ENCODE assay signal across 1 cellular context in the genomic region with DNA sequence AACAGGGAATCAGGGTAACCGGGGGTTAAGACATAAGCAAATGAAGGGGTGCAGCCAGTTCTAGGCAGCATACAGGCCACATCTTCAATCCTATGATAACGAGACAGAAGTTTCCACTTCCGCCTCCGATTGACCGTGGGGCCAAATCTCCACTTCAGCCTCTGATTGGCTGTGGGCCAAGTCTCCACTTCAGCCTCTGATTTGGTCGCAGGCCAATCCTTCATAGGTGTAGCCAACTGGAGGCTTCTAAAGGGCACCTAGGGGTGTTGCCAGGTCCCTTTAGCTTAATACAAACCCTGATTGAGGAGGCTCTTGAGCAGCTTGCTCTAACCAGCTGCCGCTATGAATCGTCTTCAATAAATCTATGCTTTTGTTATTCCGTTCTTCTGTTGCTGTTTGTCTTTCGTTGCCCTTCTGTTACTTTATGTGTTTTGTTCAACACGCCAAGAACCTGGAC.
A peak's percentile ranks its signal among the peaks of the same experiment; 100 is the strongest.
TF ChIP-seq lines count a peak whose summit lies in the region.

No MANE protein-coding gene starts in this region.

TF ChIP-seq in K562, 482 proteins besides CTCF, POLR2A, EP300 and RAD21 (continues in another document):
- TF ChIP-seq BRF1 (IDR thresholded peaks at IDR 0.05; ENCODE audit: borderline replicate concordance, extremely low read depth, insufficient read length) (no peak), AFF1 (IDR thresholded peaks at IDR 0.05; ENCODE audit: low read depth in 1 of 2, partially characterized antibody in 2 of 2) (peak in 1 of 2 experiments; percentile 88), ATF7 (IDR thresholded peaks at IDR 0.05) (0 out of 2 replicates have a peak, but pooled peaks have one; percentile 28), PKNOX1 (IDR thresholded peaks at IDR 0.05) (peak; percentile 98), CREM (IDR thresholded peaks at IDR 0.05; ENCODE audit: low read depth) (0 out of 2 replicates have a peak, but pooled peaks have one; percentile 23), PYGO2 (tag; IDR thresholded peaks at IDR 0.05) (no peak), HDAC2 (IDR thresholded peaks at IDR 0.05) (0 out of 2 replicates have a peak, but pooled peaks have one; percentile 45), NFYB (IDR thresholded peaks at IDR 0.05; ENCODE audit: extremely low read depth, insufficient read length) (peak; percentile 86), ZNF316 (IDR thresholded peaks at IDR 0.05) (no peak), NFIX (CRISPR knock-in tag; IDR thresholded peaks at IDR 0.05; ENCODE audit: low read depth) (peak; percentile 79), NCOA1 (IDR thresholded peaks at IDR 0.05; ENCODE audit: low read depth) (no peak), THRA (IDR thresholded peaks at IDR 0.05) (no peak), MTA1 (IDR thresholded peaks at IDR 0.05; ENCODE audit: borderline replicate concordance) (no peak), ZNF561 (CRISPR knock-in tag; conservative IDR thresholded peaks at IDR 0.05) (no peak), GABPB1 (CRISPR knock-in tag; IDR thresholded peaks at IDR 0.05) (no peak), PML (IDR thresholded peaks at IDR 0.05; ENCODE audit: low read length) (no peak), RBM15 (IDR thresholded peaks at IDR 0.05; ENCODE audit: insufficient read depth, low read length) (no peak), MYBL2 (IDR thresholded peaks at IDR 0.05; ENCODE audit: low read depth) (no peak), MYBL2 (CRISPR knock-in tag; IDR thresholded peaks at IDR 0.05; ENCODE audit: borderline replicate concordance) (no peak), XRCC3 (IDR thresholded peaks at IDR 0.05) (no peak), CHD4 (IDR thresholded peaks at IDR 0.05; ENCODE audit: insufficient read depth, insufficient replicate concordance, low read depth, low read length, poor library complexity, severe bottlenecking) (no peak), HOXB6 (CRISPR knock-in tag; IDR thresholded peaks at IDR 0.05; ENCODE audit: borderline replicate concordance) (no peak), TEAD1 (CRISPR knock-in tag; IDR thresholded peaks at IDR 0.05) (no peak), SIX5 (IDR thresholded peaks at IDR 0.05; ENCODE audit: borderline replicate concordance in 1 of 2, insufficient read depth in 1 of 2, low read depth in 1 of 2, low read length in 2 of 2) (no peak), POLR2AphosphoS5 (IDR thresholded peaks at IDR 0.05; ENCODE audit: control insufficient read depth, insufficient read depth, low read depth, low read length) (no peak), SNRNP70 (optimal IDR thresholded peaks at IDR 0.05; ENCODE audit: low read depth, low read length) (no peak), ZNF174 (CRISPR knock-in tag; IDR thresholded peaks at IDR 0.05) (no peak), ZNF175 (CRISPR knock-in tag; IDR thresholded peaks at IDR 0.05; ENCODE audit: low read depth) (no peak), ZBTB1 (CRISPR knock-in tag; IDR thresholded peaks at IDR 0.05; ENCODE audit: borderline replicate concordance, low read depth) (no peak), HNRNPL (IDR thresholded peaks at IDR 0.05; ENCODE audit: low read depth, low read length) (no peak), HDAC1 (IDR thresholded peaks at IDR 0.05) (peak in 1 of 2 experiments; percentile 48; a peak in 1 of 4 replicates), E2F6 (IDR thresholded peaks at IDR 0.05; ENCODE audit: borderline replicate concordance in 1 of 2, extremely low read depth in 1 of 2, insufficient read depth in 1 of 2, insufficient read length in 1 of 2, low read depth in 1 of 2, low read length in 1 of 2, poor library complexity in 1 of 2, severe bottlenecking in 1 of 2) (no peak), TAF7 (tag; IDR thresholded peaks at IDR 0.05) (no peak), ESRRB (CRISPR knock-in tag; IDR thresholded peaks at IDR 0.05; ENCODE audit: borderline replicate concordance) (no peak), CBFA2T3 (IDR thresholded peaks at IDR 0.05) (peak; percentile 18; the same call in 1 of the 2 replicates), NFE2L1 (tag; IDR thresholded peaks at IDR 0.05; ENCODE audit: borderline replicate concordance, low read depth) (no peak), ZNF253 (CRISPR knock-in tag; conservative IDR thresholded peaks at IDR 0.05) (no peak)
- TF ChIP-seq, protein P1, sequence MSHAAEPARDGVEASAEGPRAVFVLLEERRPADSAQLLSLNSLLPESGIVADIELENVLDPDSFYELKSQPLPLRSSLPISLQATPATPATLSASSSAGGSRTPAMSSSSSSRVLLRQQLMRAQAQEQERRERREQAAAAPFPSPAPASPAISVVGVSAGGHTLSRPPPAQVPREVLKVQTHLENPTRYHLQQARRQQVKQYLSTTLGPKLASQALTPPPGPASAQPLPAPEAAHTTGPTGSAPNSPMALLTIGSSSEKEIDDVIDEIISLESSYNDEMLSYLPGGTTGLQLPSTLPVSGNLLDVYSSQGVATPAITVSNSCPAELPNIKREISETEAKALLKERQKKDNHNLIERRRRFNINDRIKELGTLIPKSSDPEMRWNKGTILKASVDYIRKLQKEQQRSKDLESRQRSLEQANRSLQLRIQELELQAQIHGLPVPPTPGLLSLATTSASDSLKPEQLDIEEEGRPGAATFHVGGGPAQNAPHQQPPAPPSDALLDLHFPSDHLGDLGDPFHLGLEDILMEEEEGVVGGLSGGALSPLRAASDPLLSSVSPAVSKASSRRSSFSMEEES (CRISPR knock-in tag; IDR thresholded peaks at IDR 0.05), result no peak
- TF ChIP-seq, protein P2, sequence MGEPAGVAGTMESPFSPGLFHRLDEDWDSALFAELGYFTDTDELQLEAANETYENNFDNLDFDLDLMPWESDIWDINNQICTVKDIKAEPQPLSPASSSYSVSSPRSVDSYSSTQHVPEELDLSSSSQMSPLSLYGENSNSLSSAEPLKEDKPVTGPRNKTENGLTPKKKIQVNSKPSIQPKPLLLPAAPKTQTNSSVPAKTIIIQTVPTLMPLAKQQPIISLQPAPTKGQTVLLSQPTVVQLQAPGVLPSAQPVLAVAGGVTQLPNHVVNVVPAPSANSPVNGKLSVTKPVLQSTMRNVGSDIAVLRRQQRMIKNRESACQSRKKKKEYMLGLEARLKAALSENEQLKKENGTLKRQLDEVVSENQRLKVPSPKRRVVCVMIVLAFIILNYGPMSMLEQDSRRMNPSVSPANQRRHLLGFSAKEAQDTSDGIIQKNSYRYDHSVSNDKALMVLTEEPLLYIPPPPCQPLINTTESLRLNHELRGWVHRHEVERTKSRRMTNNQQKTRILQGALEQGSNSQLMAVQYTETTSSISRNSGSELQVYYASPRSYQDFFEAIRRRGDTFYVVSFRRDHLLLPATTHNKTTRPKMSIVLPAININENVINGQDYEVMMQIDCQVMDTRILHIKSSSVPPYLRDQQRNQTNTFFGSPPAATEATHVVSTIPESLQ (CRISPR knock-in tag; IDR thresholded peaks at IDR 0.05), result no peak
- TF ChIP-seq, protein P3, sequence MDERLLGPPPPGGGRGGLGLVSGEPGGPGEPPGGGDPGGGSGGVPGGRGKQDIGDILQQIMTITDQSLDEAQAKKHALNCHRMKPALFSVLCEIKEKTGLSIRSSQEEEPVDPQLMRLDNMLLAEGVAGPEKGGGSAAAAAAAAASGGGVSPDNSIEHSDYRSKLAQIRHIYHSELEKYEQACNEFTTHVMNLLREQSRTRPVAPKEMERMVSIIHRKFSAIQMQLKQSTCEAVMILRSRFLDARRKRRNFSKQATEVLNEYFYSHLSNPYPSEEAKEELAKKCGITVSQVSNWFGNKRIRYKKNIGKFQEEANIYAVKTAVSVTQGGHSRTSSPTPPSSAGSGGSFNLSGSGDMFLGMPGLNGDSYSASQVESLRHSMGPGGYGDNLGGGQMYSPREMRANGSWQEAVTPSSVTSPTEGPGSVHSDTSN (CRISPR knock-in tag; IDR thresholded peaks at IDR 0.05; ENCODE audit: low read depth), result peak; percentile 52; the same call in 1 of the 2 replicates
- TF ChIP-seq, protein P3 (tag; conservative IDR thresholded peaks at IDR 0.05; ENCODE audit: low read depth), result peak; percentile 81
- TF ChIP-seq, protein P4, sequence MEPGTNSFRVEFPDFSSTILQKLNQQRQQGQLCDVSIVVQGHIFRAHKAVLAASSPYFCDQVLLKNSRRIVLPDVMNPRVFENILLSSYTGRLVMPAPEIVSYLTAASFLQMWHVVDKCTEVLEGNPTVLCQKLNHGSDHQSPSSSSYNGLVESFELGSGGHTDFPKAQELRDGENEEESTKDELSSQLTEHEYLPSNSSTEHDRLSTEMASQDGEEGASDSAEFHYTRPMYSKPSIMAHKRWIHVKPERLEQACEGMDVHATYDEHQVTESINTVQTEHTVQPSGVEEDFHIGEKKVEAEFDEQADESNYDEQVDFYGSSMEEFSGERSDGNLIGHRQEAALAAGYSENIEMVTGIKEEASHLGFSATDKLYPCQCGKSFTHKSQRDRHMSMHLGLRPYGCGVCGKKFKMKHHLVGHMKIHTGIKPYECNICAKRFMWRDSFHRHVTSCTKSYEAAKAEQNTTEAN (CRISPR knock-in tag; IDR thresholded peaks at IDR 0.05), result no peak
- TF ChIP-seq, protein P5, sequence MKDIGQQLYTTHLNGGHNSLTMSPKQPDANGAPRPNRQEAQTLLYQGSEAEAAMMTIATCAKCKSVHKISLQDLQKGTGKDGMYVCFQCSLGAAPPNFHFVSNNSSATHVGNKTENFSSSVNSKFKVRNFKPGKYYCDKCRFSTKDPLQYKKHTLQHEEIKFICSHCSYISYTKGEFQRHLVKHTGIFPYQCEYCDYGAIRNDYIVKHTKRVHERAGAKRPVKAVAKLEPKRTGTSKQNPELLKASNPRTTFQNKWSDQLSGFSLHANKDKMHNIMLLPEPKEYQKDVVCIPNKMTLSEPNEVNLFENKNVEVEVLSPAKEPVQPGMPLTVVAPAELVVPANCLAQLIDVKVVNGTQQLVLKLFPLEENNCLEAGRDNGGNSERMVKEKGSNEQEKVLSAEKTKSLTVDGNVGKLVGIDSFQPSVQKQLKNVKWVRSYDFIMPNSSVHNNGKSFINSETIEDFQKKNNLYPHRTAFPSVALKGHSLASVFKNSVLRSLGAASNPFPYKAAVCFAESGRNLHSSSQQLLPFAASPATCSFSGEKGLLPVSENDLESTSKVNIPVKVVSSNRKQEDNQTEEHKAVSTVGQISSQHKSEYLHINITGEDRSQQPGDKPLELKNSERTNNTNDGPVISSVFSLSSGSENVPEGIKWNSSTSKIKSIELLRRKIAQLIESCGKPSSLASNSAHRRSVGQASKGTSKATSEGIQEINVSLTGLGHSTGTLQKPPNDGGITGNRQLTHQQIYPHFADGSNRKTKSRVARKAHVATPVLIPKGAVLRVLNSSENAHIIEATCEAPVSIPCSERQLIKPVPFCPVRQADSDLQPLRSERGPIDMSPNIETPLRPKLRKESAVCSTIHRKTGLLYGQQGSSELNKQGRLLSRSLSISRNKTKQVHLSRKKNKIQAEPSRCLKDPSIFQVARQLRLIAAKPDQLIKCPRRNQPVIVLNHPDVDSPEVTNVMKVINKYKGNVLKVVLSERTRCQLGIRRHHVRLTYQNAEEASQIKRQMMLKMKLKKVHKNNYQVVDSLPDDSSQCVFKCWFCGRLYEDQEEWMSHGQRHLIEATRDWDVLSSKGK (CRISPR knock-in tag; IDR thresholded peaks at IDR 0.05), result no peak
